Comparison of ENCODE assay signal across 9 cellular contexts in genomic region chr20:6767536-6768227, GRCh38. TPM values are rescaled to one million over a fixed set of nuclear protein-coding genes. Genes with fewer than 3 reads are reported as not detected.
DNase-seq lines count a peak whose midpoint lies in the region; ATAC-seq and TF ChIP-seq lines count a peak whose summit lies in the region.
"Had no signal": no experiment of that assay in that cellular context is flagged by ENCODE, and none has a peak within 500 bp of the region (broad histone marks: within the 10 kb centered on the region; RNA-seq: fewer than 3 reads in every experiment).

Gene BMP2, plus strand, starts transcription at chr20:6767686. Its CDS starts 2,441 bp downstream, at chr20:6770127.

- no peak within 1 kb of the TSS for H3K4me3 ChIP-seq in CD4-positive, alpha-beta memory T cell (ENCODE audit: low read length in 2 of 2)
- H3K4me3 ChIP-seq in ectodermal cell (ENCODE audit: insufficient read depth, low read depth, low read length), result peak within 1 kb of the TSS; percentile 75
- peak within 1 kb of the TSS; percentile 79 for H3K4me3 ChIP-seq in lower leg skin (ENCODE audit: low read depth, poor library complexity, severe bottlenecking)

- no peaks in the 10 kb centered on the region for H3K36me3 Mint-ChIP-seq in CD4-positive, alpha-beta memory T cell

- WGBS in ectodermal cell, 2 experiments, result 0% methylated on average over 112 of the region's 112 CpGs
- WGBS in lower leg skin, 2 donors, result 0% methylated on average over 25 to 78 of the region's 112 CpGs

- peak within 1 kb of the TSS in 5 of 8 donors; percentile 9 to 56 (median 20) for H3K4me3 Mint-ChIP-seq in CD4-positive, alpha-beta memory T cell
- H3K4me3 Mint-ChIP-seq in stimulated activated naive CD8-positive, alpha-beta T cell treated with anti-CD3 and anti-CD28 coated beads, Interleukin-15, amount 100 ng/mL, for 72 hours, result peak within 1 kb of the TSS; percentile 26 to 42

- no peaks in the 10 kb centered on the region for H3K4me1 ChIP-seq in CD4-positive, alpha-beta memory T cell (ENCODE audit: insufficient read depth, low read length)
- no peaks in the 10 kb centered on the region for H3K4me1 ChIP-seq in ectodermal cell (ENCODE audit: control insufficient read depth, insufficient read depth, low read length)

- H3K9me3 ChIP-seq in CD4-positive, alpha-beta memory T cell (ENCODE audit: control insufficient read depth in 1 of 2, low read length in 2 of 2), result no peaks in the 10 kb centered on the region
- no peaks in the 10 kb centered on the region for H3K9me3 ChIP-seq in ectodermal cell (ENCODE audit: control insufficient read depth, low read length)

- CTCF ChIA-PET in CD4-positive, alpha-beta memory T cell (lab: Charles Lee; ENCODE audit: partially characterized antibody), result interaction anchor here (1.4 kb wide), 1 partner anchor 20 kb away, joined by 3 read pairs; no protein-coding TSS in a partner anchor

- POLR2A ChIA-PET in CD4-positive, alpha-beta memory T cell (lab: Charles Lee; ENCODE audit: partially characterized antibody), result no interaction called here

- peaks cover 3 to 11% (median 6%) of the 10 kb centered on the region in 4 donors for H3K4me1 Mint-ChIP-seq in CD4-positive, alpha-beta memory T cell
- H3K4me1 Mint-ChIP-seq in stimulated activated naive CD8-positive, alpha-beta T cell treated with anti-CD3 and anti-CD28 coated beads, Interleukin-15, amount 100 ng/mL, for 72 hours, result peaks cover 8% of the 10 kb centered on the region

- no peak for DNase-seq in CD4-positive, alpha-beta memory T cell
- DNase-seq in GM19238 (ENCODE audit: insufficient read length, low spot score), result peak; percentile 42
- DNase-seq in RPMI8226, result peak; percentile 66
- peak in 1 of 2 donors; percentile 84 for DNase-seq in lower leg skin (ENCODE audit: low spot score in 2 of 2)
- no peak for DNase-seq in stimulated activated naive CD8-positive, alpha-beta T cell treated with anti-CD3 and anti-CD28 coated beads, Interleukin-15, amount 100 ng/mL, for 72 hours
- DNase-seq in GM19240 (ENCODE audit: insufficient read length, low spot score), result no peak

- H3K36me3 ChIP-seq in CD4-positive, alpha-beta memory T cell (ENCODE audit: insufficient read depth, low read length), result no peaks in the 10 kb centered on the region
- no peaks in the 10 kb centered on the region for H3K36me3 ChIP-seq in ectodermal cell (ENCODE audit: control insufficient read depth, insufficient read depth, low read length)

- H3K27me3 Mint-ChIP-seq in CD4-positive, alpha-beta memory T cell, result peaks cover 15 to 41% of the 10 kb centered on the region in 2 donors
- H3K27me3 Mint-ChIP-seq in stimulated activated naive CD8-positive, alpha-beta T cell treated with anti-CD3 and anti-CD28 coated beads, Interleukin-15, amount 100 ng/mL, for 72 hours, result peaks cover 69% of the 10 kb centered on the region

- H3K27ac Mint-ChIP-seq in CD4-positive, alpha-beta memory T cell, result no peak within 1 kb of the TSS
- no peak within 1 kb of the TSS for H3K27ac Mint-ChIP-seq in stimulated activated naive CD8-positive, alpha-beta T cell treated with anti-CD3 and anti-CD28 coated beads, Interleukin-15, amount 100 ng/mL, for 72 hours

- peaks cover 0 to 6% (median under 1%) of the 10 kb centered on the region in 8 donors for H3K9me3 Mint-ChIP-seq in CD4-positive, alpha-beta memory T cell
- H3K9me3 Mint-ChIP-seq in stimulated activated naive CD8-positive, alpha-beta T cell treated with anti-CD3 and anti-CD28 coated beads, Interleukin-15, amount 100 ng/mL, for 72 hours, result no peaks in the 10 kb centered on the region

- peaks cover 13% of the 10 kb centered on the region for H3K27me3 ChIP-seq in CD4-positive, alpha-beta memory T cell (ENCODE audit: insufficient read depth, low read length)
- peaks cover 33% of the 10 kb centered on the region for H3K27me3 ChIP-seq in ectodermal cell (ENCODE audit: control insufficient read depth, insufficient read depth, low read length, poor library complexity, severe bottlenecking)

- no peak within 1 kb of the TSS for H3K27ac ChIP-seq in CD4-positive, alpha-beta memory T cell (ENCODE audit: low read depth, low read length)
- H3K27ac ChIP-seq in ectodermal cell (ENCODE audit: insufficient read depth, low read depth, low read length, poor library complexity, severe bottlenecking), result no peak within 1 kb of the TSS

- TF ChIP-seq POLR2A in lower leg skin (IDR thresholded peaks at IDR 0.05), result no peak

- intact Hi-C loops in CD4-positive, alpha-beta memory T cell (cut with micrococcal nuclease), result no loop called here
- intact Hi-C loops in lower leg skin (cut with DNase I; ENCODE audit: low total_unique reads), result loop anchor here (10.0 kb wide), 1 partner anchor 517 kb away; no protein-coding TSS in a partner anchor

- peak; percentile 53 for ATAC-seq in HG03521 (IDR thresholded peaks at IDR 0.05; ENCODE audit: unreplicated experiment)
- ATAC-seq in stimulated activated naive CD8-positive, alpha-beta T cell treated with anti-CD3 and anti-CD28 coated beads, Interleukin-15, amount 100 ng/mL, for 72 hours, result peak; percentile 57

- TF ChIP-seq CTCF in lower leg skin (IDR thresholded peaks at IDR 0.05), result no peak

RNA-seq across cellular contexts. Expression of gene BMP2, which starts in this region (rescaled TPM):
- total RNA-seq in CD4-positive, alpha-beta memory T cell, result not detected
- polyA plus RNA-seq in CD4-positive, alpha-beta memory T cell, result not detected
- polyA plus RNA-seq in ectodermal cell (2013, experiment 1 of 4), result 58.6 TPM
- polyA plus RNA-seq in ectodermal cell (2013, experiment 2 of 4), result 77.8 TPM
- polyA plus RNA-seq in ectodermal cell (2013, experiment 3 of 4), result 55.6 TPM
- 57.3 TPM for polyA plus RNA-seq in ectodermal cell (2013, experiment 4 of 4)
- 10 to 100 TPM; 21.0 to 42.8 (median 23.7) TPM for total RNA-seq in lower leg skin
- total RNA-seq: T-helper 1 cell treated with Interleukin-12 subunit alpha and Interleukin-12 subunit beta and Interleukin-4 antibody, amounts not matched to agents 30 ng/mL and 1 ng/mL, for 36 hours had no signal

Comparison
In these comparisons a context has a peak if more than half of its experiments do, and no peak if none do; other contexts are left out.
1. RNA of gene BMP2 (total RNA-seq): 21.0 to 42.8 TPM in lower leg skin; not detected in CD4-positive, alpha-beta memory T cell; every median in the first group is over 10 times any median in the second.
2. DNase-seq: peak in GM19238 (single experiment) and RPMI8226 (single experiment); none in CD4-positive, alpha-beta memory T cell (0 of 5), stimulated activated naive CD8-positive, alpha-beta T cell treated with anti-CD3 and anti-CD28 coated beads, Interleukin-15, amount 100 ng/mL, for 72 hours (0 of 2) and GM19240 (single experiment).
3. H3K4me3 ChIP-seq: peak in ectodermal cell (single experiment) and lower leg skin (single experiment); none in CD4-positive, alpha-beta memory T cell (0 of 2).